Comparison of ENCODE assay signal across 8 cellular contexts in the genomic region with DNA sequence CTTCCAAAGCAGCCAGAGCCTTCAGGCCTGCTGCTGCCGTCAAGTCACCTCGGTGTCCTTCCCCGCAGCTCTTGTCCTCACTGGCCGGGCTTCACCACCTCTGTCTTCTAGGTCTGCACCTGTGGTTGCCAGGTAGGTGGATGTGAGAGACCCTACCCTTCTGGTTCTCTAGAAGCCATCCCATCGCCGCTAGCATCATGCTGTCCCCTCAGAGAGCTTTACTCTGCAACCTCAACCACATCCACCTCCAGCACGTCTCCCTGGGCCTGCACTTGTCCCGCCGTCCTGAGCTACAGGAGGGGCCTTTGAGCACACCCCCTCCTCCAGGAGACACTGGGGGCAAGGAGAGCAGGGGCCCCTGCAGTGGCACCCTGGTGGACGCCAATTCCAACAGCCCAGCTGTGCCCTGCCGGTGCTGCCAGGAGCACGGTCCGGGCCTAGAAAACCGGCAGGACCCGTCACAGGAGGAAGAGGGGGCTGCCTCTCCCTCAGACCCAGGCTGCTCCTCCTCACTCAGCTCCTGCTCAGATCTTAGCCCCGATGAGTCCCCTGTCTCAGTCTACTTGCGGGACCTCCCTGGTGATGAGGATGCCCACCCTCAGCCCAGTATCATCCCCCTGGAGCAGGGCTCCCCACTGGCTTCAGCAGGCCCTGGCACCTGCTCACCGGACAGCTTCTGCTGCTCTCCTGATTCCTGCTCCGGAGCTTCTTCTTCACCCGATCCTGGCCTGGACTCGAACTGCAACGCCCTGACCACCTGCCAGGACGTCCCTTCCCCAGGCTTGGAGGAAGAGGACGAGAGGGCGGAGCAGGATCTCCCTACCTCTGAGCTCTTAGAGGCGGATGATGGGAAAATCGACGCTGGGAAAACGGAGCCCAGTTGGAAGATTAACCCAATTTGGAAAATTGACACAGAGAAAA. TPM values are rescaled to one million over a fixed set of nuclear protein-coding genes. Genes with fewer than 3 reads are reported as not detected.
DNase-seq lines count a peak whose midpoint lies in the region; ATAC-seq and TF ChIP-seq lines count a peak whose summit lies in the region.

No MANE protein-coding gene starts in this region.

- 41% methylated on average over 26 of the region's 29 CpGs for WGBS in esophagus muscularis mucosa

- no peak for TF ChIP-seq POLR2A in esophagus muscularis mucosa (IDR thresholded peaks at IDR 0.05; ENCODE audit: low read depth)

- H3K27ac Mint-ChIP-seq in Calu3 (ENCODE audit: unreplicated experiment) (peak overlapping the region; percentile 61), progenitor cell of endocrine pancreas (peak overlapping the region; percentile 79)

- H3K4me3 Mint-ChIP-seq in Calu3 (ENCODE audit: low read depth, unreplicated experiment) (peak overlapping the region; percentile 90), progenitor cell of endocrine pancreas (ENCODE audit: low read depth) (peak overlapping the region; percentile 70)

- H3K36me3 ChIP-seq in esophagus muscularis mucosa: peaks cover 0 to 33% (median 17%) of the 10 kb centered on the region in 4 donors

- no TSS peak for BruUV-seq in Calu3 (replicated peaks; lab: Mats Ljungman, UMichigan)

- no peak for TF ChIP-seq EP300 in esophagus muscularis mucosa (IDR thresholded peaks at IDR 0.05)

- peak overlapping the region; percentile 68 to 94 (median 84) for H3K4me3 ChIP-seq in esophagus muscularis mucosa

- DNase-seq in Calu3: no peak
- peak; percentile 60 to 62 for DNase-seq in SHP77 (lab: John Stamatoyannopoulos, UW)
- no peak for DNase-seq in esophagus muscularis mucosa (ENCODE audit: extremely low spot score)
- no peak for DNase-seq in progenitor cell of endocrine pancreas (ENCODE audit: low spot score, unreplicated experiment)
- no peak for DNase-seq in OCI-M1 (lab: John Stamatoyannopoulos, UW)
- no peak for DNase-seq in activated gamma-delta T cell (lab: John Stamatoyannopoulos, UW)
- DNase-seq in ecto neural progenitor cell (ENCODE audit: low spot score): no peak

- no peak for TF ChIP-seq CTCF in Calu3 (IDR thresholded peaks at IDR 0.05; ENCODE audit: unreplicated experiment)
- no peak for TF ChIP-seq CTCF in esophagus muscularis mucosa (IDR thresholded peaks at IDR 0.05)
- no peak for TF ChIP-seq CTCF in progenitor cell of endocrine pancreas (IDR thresholded peaks at IDR 0.05; ENCODE audit: unreplicated experiment)

- H3K9me3 Mint-ChIP-seq in Calu3 (ENCODE audit: low read depth, unreplicated experiment) (no peaks in the 10 kb centered on the region), progenitor cell of endocrine pancreas (ENCODE audit: low read depth) (no peaks in the 10 kb centered on the region)

- peaks cover 46% of the 10 kb centered on the region for H3K4me1 Mint-ChIP-seq in Calu3 (ENCODE audit: low read depth, unreplicated experiment)
- peaks cover 27% of the 10 kb centered on the region for H3K4me1 Mint-ChIP-seq in progenitor cell of endocrine pancreas (ENCODE audit: low read depth)

- no peaks in the 10 kb centered on the region for H3K9me3 ChIP-seq in esophagus muscularis mucosa

- no peaks in the 10 kb centered on the region for H3K27me3 Mint-ChIP-seq in Calu3 (ENCODE audit: unreplicated experiment)
- no peaks in the 10 kb centered on the region for H3K27me3 Mint-ChIP-seq in progenitor cell of endocrine pancreas

- peaks cover 28 to 57% (median 55%) of the 10 kb centered on the region in 4 donors for H3K4me1 ChIP-seq in esophagus muscularis mucosa

- CTCF ChIA-PET in Calu3 (lab: Charles Lee): interaction anchor here (0.7 to 3.4 kb wide), 4 partner anchors 10 to 71 kb away, joined by 3 to 44 read pairs (median 14); partner anchors contain the start of gene FDPS

- peaks cover 95% of the 10 kb centered on the region for H3K36me3 Mint-ChIP-seq in Calu3 (ENCODE audit: insufficient read depth, unreplicated experiment)
- H3K36me3 Mint-ChIP-seq in progenitor cell of endocrine pancreas (ENCODE audit: insufficient read depth): peaks cover 7% of the 10 kb centered on the region

- intact Hi-C loops in Calu3 (cut with micrococcal nuclease; ENCODE audit: unreplicated experiment) (loop anchor here (2.0 kb wide), 1 partner anchor 43 kb away; no protein-coding TSS in a partner anchor), esophagus muscularis mucosa (cut with DNase I) (loop anchor here (2.0 kb wide), 1 partner anchor 43 kb away; no protein-coding TSS in a partner anchor)

- ATAC-seq in HG02610 (IDR thresholded peaks at IDR 0.05; ENCODE audit: unreplicated experiment): no peak

- no peaks in the 10 kb centered on the region for H3K27me3 ChIP-seq in esophagus muscularis mucosa

- H3K27ac ChIP-seq in esophagus muscularis mucosa (replicated peaks in 1 of 4): peak overlapping the region; percentile 99

RNA-seq across cellular contexts. Expression of gene RUSC1, which starts 1.1 kb away (rescaled TPM):
- 48.4 and 49.0 TPM in 2 replicates for total RNA-seq in Calu3 (2022)
- 10 to 100 TPM; 15.6 to 35.4 (median 27.2) TPM for total RNA-seq in esophagus muscularis mucosa
- total RNA-seq in progenitor cell of endocrine pancreas: 37.3 and 37.4 TPM in 2 replicates

RNA-seq across cellular contexts. Expression of gene FDPS, which starts 13.2 kb away (rescaled TPM):
- total RNA-seq in Calu3 (2022): 329 and 410 TPM in 2 replicates
- total RNA-seq in esophagus muscularis mucosa: 10 to 100 TPM; 70.2 to 97.2 (median 82.0) TPM
- total RNA-seq in progenitor cell of endocrine pancreas: 232 and 261 TPM in 2 replicates

RNA-seq across cellular contexts. Expression of gene PKLR, which starts 20.6 kb away (rescaled TPM):
- total RNA-seq in Calu3 (2022): not detected in 2 replicates
- total RNA-seq in esophagus muscularis mucosa: not detected
- 0.16 and 0.57 TPM in 2 replicates for total RNA-seq in progenitor cell of endocrine pancreas

RNA-seq across cellular contexts. Expression of gene HCN3, which starts 44.6 kb away (rescaled TPM):
- 11.8 and 19.6 TPM in 2 replicates for total RNA-seq in Calu3 (2022)
- total RNA-seq in esophagus muscularis mucosa: 1 to 10 TPM; 1.0 to 2.1 (median 1.4) TPM
- 13.6 and 15.6 TPM in 2 replicates for total RNA-seq in progenitor cell of endocrine pancreas

RNA-seq across cellular contexts. Expression of gene CLK2, which starts 48.5 kb away (rescaled TPM):
- total RNA-seq in Calu3 (2022) (78.5 and 79.4 TPM in 2 replicates), esophagus muscularis mucosa (10 to 100 TPM; 17.6 to 32.0 (median 25.3) TPM), progenitor cell of endocrine pancreas (102 and 106 TPM in 2 replicates)

Comparison
In these comparisons a context has a peak if more than half of its experiments do, and no peak if none do; other contexts are left out.
1. DNase-seq: peak in SHP77 (2 of 2); none in Calu3 (single experiment), esophagus muscularis mucosa (single experiment), progenitor cell of endocrine pancreas (single experiment), OCI-M1 (single experiment), activated gamma-delta T cell (single experiment) and ecto neural progenitor cell (single experiment).